In the genomic region with DNA sequence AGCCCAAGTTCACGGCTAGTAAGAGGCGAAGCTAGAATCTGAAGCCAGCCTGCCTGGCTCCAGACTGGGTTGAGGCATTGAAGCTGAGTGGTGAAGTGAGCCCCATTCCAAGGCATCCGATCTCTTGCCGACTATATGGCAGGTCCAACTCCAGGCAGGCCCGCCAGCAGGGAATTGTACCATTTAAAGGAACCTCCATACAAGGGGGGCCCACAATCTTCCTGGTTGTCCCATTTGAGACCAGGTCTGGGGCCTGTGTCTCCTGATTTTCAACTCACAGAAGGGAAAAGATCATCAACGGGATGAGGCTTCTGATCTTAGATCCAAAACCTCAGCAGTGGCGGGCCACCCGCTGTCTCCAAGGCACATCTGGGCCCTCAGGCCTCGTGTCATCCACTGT, we compare ENCODE assay signal across 1 cellular context.
TF ChIP-seq lines count a peak whose summit lies in the region.

No MANE protein-coding gene starts in this region.

TF ChIP-seq in HepG2, 621 proteins besides CTCF, POLR2A, EP300 and RAD21:
- no peak for TF ChIP-seq SP140L (CRISPR knock-in tag; IDR thresholded peaks at IDR 0.05; ENCODE audit: borderline replicate concordance)
- TF ChIP-seq ZMYM2 (CRISPR knock-in tag; IDR thresholded peaks at IDR 0.05): no peak
- no peak for TF ChIP-seq ZNF256 (CRISPR knock-in tag; conservative IDR thresholded peaks at IDR 0.05)
- no peak for TF ChIP-seq ELF1 (CRISPR knock-in tag; IDR thresholded peaks at IDR 0.05)
- TF ChIP-seq CBX2 (IDR thresholded peaks at IDR 0.05; ENCODE audit: low read depth, low read length): no peak
- TF ChIP-seq CBX2 (CRISPR knock-in tag; IDR thresholded peaks at IDR 0.05; ENCODE audit: low read depth): no peak
- no peak for TF ChIP-seq ZNF160 (CRISPR knock-in tag; IDR thresholded peaks at IDR 0.05)
- no peak for TF ChIP-seq SMC3 (IDR thresholded peaks at IDR 0.05; ENCODE audit: low read length)
- TF ChIP-seq, protein P1, sequence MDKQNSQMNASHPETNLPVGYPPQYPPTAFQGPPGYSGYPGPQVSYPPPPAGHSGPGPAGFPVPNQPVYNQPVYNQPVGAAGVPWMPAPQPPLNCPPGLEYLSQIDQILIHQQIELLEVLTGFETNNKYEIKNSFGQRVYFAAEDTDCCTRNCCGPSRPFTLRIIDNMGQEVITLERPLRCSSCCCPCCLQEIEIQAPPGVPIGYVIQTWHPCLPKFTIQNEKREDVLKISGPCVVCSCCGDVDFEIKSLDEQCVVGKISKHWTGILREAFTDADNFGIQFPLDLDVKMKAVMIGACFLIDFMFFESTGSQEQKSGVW (CRISPR knock-in tag; IDR thresholded peaks at IDR 0.05; ENCODE audit: borderline replicate concordance): no peak
- no peak for TF ChIP-seq HNRNPL (IDR thresholded peaks at IDR 0.05; ENCODE audit: low read depth, low read length)
- no peak for TF ChIP-seq ZSCAN30 (CRISPR knock-in tag; IDR thresholded peaks at IDR 0.05)
- no peak for TF ChIP-seq EZH2 (conservative IDR thresholded peaks at IDR 0.05; ENCODE audit: low read depth, low read length)
- TF ChIP-seq ZNF512B (CRISPR knock-in tag; IDR thresholded peaks at IDR 0.05; ENCODE audit: borderline replicate concordance): no peak
- no peak for TF ChIP-seq ZNF124 (CRISPR knock-in tag; IDR thresholded peaks at IDR 0.05)
- no peak for TF ChIP-seq BATF2 (CRISPR knock-in tag; IDR thresholded peaks at IDR 0.05)
- no peak for TF ChIP-seq PAF1 (CRISPR knock-in tag; IDR thresholded peaks at IDR 0.05)
- TF ChIP-seq ZFY (CRISPR knock-in tag; IDR thresholded peaks at IDR 0.05): no peak
- no peak for TF ChIP-seq HMGXB4 (CRISPR knock-in tag; IDR thresholded peaks at IDR 0.05; ENCODE audit: borderline replicate concordance in 1 of 2, low read depth in 1 of 2)
- no peak for TF ChIP-seq ZSCAN9 (CRISPR knock-in tag; IDR thresholded peaks at IDR 0.05; ENCODE audit: borderline replicate concordance)
- TF ChIP-seq ZFP36 (IDR thresholded peaks at IDR 0.05; ENCODE audit: borderline replicate concordance, low read depth, low read length, partially characterized antibody): no peak
